ENCODE assay signal across 19 cellular contexts in the genomic region with DNA sequence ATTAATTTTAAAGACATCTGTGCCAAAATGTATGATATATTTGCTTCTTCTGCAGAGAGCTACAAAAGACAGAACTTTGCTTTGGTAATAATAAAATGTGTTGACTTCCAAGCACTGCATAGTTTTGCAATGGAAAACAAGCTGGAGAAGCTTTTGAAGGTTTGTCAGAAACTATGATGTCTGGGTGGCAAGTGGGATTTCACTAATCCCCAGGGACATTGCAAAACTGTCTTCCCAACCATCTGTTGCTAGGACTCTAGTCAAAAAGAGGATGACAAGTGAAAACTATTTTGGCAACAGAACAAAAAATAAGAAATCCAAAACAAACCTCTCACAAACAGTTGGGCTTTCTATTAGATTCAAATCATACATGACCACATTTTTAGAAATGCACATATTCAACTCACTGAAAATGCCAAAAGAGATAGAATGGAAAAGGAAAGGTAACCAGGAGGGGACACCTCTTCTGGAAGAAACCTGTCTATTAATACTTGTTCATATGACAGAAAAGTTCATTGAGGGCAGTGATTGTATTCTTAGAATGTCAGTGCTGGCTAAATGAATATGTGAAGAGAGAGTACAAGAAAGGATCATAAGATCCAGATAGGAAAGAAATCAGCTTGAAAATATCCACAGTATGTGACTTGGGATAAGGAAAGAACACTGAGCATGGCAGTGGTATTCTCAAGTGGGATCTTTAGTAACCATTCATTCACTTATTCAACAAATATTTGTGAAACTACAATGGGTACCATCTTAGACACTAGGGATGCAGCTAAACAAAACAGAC.
DNase-seq lines count a peak whose midpoint lies in the region; ATAC-seq and TF ChIP-seq lines count a peak whose summit lies in the region.
"Had no signal": no experiment of that assay in that cellular context is flagged by ENCODE, and none has a peak within 500 bp of the region (broad histone marks: within the 10 kb centered on the region; RNA-seq: fewer than 3 reads in every experiment).

No MANE protein-coding gene starts in this region.

- H3K36me3 Mint-ChIP-seq in osteocyte (ENCODE audit: unreplicated experiment) = peaks cover 8% of the 10 kb centered on the region
- peaks cover 52% of the 10 kb centered on the region for H3K36me3 Mint-ChIP-seq in activated T-cell treated with anti-CD3 and anti-CD28 coated beads, Interleukin-2, amount 50 U/mL, for 24 hours (ENCODE audit: low read depth)

- H3K4me1 ChIP-seq in upper lobe of right lung = no peaks in the 10 kb centered on the region

- peaks cover 25% of the 10 kb centered on the region for H3K9me3 Mint-ChIP-seq in osteocyte (ENCODE audit: unreplicated experiment)
- peaks cover 34% of the 10 kb centered on the region for H3K9me3 Mint-ChIP-seq in activated T-cell treated with anti-CD3 and anti-CD28 coated beads, Interleukin-2, amount 50 U/mL, for 24 hours

- no peak for ATAC-seq in upper lobe of right lung

- DNase-seq in EH (ENCODE audit: low read depth) (peak; percentile 27), NCI-H524 (lab: John Stamatoyannopoulos, UW) (peak; percentile 12 to 60), fibroblast of gingiva (ENCODE audit: low read depth) (peak; percentile 94), osteocyte (ENCODE audit: extremely low spot score, unreplicated experiment) (no peak), OCI-M1 (lab: John Stamatoyannopoulos, UW) (no peak), upper lobe of right lung (no peak)
- no peak for DNase-seq in activated T-cell treated with anti-CD3 and anti-CD28 coated beads, Interleukin-2, amount 50 U/mL, for 24 hours
- DNase-seq: activated CD4-positive, CD25-positive, alpha-beta regulatory T cell; activated gamma-delta T cell; CD4-positive, alpha-beta memory T cell; cerebellar nuclear complex; EL; Karpas-422; mesendoderm; NCI-H146; NCI-H2227 treated with DMSO at 0.1 percent for 48 hours; SHP77 treated with DMSO at 0.1 percent for 48 hours; stimulated activated naive CD4-positive, alpha-beta T cell treated with Interleukin-2 at 50 U/mL for 16 hours had no signal

- H3K4me3 Mint-ChIP-seq in osteocyte (ENCODE audit: unreplicated experiment) = no peak overlapping the region
- H3K4me3 Mint-ChIP-seq in activated T-cell treated with anti-CD3 and anti-CD28 coated beads, Interleukin-2, amount 50 U/mL, for 24 hours = no peak overlapping the region
- H3K4me3 Mint-ChIP-seq: CD4-positive, alpha-beta memory T cell; T-helper 1 cell treated with Interleukin-12 subunit alpha and Interleukin-12 subunit beta and Interleukin-4 antibody, amounts not matched to agents 30 μg/mL and 1 μg/mL, for 36 hours had no signal

- no peak overlapping the region for H3K4me3 ChIP-seq in upper lobe of right lung

- H3K27ac Mint-ChIP-seq in osteocyte (ENCODE audit: unreplicated experiment) = peak overlapping the region; percentile 8
- no peak overlapping the region for H3K27ac Mint-ChIP-seq in activated T-cell treated with anti-CD3 and anti-CD28 coated beads, Interleukin-2, amount 50 U/mL, for 24 hours
- H3K27ac Mint-ChIP-seq: CD4-positive, alpha-beta memory T cell; T-helper 1 cell treated with Interleukin-12 subunit alpha and Interleukin-12 subunit beta and Interleukin-4 antibody, amounts not matched to agents 30 μg/mL and 1 μg/mL, for 36 hours had no signal

- H3K27me3 ChIP-seq in upper lobe of right lung = no peaks in the 10 kb centered on the region

- TF ChIP-seq CTCF in osteocyte (IDR thresholded peaks at IDR 0.05) = no peak
- no peak for TF ChIP-seq CTCF in upper lobe of right lung (IDR thresholded peaks at IDR 0.05)

- no peaks in the 10 kb centered on the region for H3K27me3 Mint-ChIP-seq in osteocyte (ENCODE audit: unreplicated experiment)
- no peaks in the 10 kb centered on the region for H3K27me3 Mint-ChIP-seq in activated T-cell treated with anti-CD3 and anti-CD28 coated beads, Interleukin-2, amount 50 U/mL, for 24 hours
- H3K27me3 Mint-ChIP-seq: CD4-positive, alpha-beta memory T cell had no signal

- H3K9me3 ChIP-seq in upper lobe of right lung = peaks cover 4% of the 10 kb centered on the region

- intact Hi-C loops in upper lobe of right lung (cut with DNase I) = no loop called here

- peaks cover 11% of the 10 kb centered on the region for H3K4me1 Mint-ChIP-seq in osteocyte (ENCODE audit: unreplicated experiment)
- no peaks in the 10 kb centered on the region for H3K4me1 Mint-ChIP-seq in activated T-cell treated with anti-CD3 and anti-CD28 coated beads, Interleukin-2, amount 50 U/mL, for 24 hours (ENCODE audit: low read depth)

- H3K36me3 ChIP-seq in upper lobe of right lung = no peaks in the 10 kb centered on the region

- no peak overlapping the region for H3K27ac ChIP-seq in upper lobe of right lung

Comparison
In these comparisons a context has a peak if more than half of its experiments do, and no peak if none do; other contexts are left out.
1. DNase-seq: peak in EH (single experiment), NCI-H524 (2 of 2) and fibroblast of gingiva (single experiment); none in osteocyte (single experiment), OCI-M1 (single experiment), activated T-cell treated with anti-CD3 and anti-CD28 coated beads, Interleukin-2, amount 50 U/mL, for 24 hours (single experiment) and upper lobe of right lung (single experiment).